1 cellular context compared by ENCODE assay signal in the genomic region with DNA sequence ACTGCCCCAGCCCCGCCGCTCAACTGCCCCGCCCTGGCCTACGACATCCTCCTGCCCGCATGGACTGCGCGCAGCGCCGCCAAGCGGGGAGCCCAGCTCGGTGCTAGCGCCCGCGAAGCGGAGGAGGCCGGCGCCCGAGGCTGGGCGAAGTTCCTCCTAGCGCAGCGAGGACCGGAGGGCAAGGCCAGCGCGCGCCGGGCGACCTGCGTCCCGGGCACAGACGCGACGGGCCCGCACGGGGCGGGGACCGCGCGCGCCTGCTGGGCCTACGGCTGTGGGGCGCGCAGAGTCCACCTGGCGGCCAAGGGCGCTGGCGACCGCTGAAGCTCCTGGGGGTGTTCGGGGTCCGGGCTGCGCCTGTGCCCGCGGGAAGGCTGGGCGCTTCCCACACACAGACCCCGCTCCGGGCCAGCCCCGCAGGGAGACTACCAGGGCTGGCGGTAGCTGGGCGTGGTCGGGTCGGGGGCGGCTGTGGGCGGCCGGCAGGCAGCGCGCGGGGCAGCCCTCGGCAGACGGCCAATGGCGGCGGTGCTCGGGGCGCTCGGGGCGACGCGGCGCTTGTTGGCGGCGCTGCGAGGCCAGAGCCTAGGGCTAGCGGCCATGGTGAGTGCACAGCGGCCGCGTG.
TF ChIP-seq lines count a peak whose summit lies in the region.

TSS of gene PCBD2 (plus strand) at position 511 of the 625 bp plus-strand sequence. CDS start at position 520, 9 bp downstream.

TF ChIP-seq in K562, 482 proteins besides CTCF, POLR2A, EP300 and RAD21 (continued from another document and continues in another):
- TF ChIP-seq, protein P1, sequence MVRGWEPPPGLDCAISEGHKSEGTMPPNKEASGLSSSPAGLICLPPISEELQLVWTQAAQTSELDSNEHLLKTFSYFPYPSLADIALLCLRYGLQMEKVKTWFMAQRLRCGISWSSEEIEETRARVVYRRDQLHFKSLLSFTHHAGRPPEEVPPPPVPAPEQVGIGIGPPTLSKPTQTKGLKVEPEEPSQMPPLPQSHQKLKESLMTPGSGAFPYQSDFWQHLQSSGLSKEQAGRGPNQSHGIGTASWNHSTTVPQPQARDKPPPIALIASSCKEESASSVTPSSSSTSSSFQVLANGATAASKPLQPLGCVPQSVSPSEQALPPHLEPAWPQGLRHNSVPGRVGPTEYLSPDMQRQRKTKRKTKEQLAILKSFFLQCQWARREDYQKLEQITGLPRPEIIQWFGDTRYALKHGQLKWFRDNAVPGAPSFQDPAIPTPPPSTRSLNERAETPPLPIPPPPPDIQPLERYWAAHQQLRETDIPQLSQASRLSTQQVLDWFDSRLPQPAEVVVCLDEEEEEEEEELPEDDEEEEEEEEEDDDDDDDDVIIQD (CRISPR knock-in tag; IDR thresholded peaks at IDR 0.05): 0 out of 2 replicates have a peak, but pooled peaks have one; percentile 16
- TF ChIP-seq USF1 (CRISPR knock-in tag; IDR thresholded peaks at IDR 0.05) (no peak), CHCHD3 (CRISPR knock-in tag; IDR thresholded peaks at IDR 0.05) (no peak), ZBTB49 (CRISPR knock-in tag; IDR thresholded peaks at IDR 0.05; ENCODE audit: borderline replicate concordance) (no peak), ATF4 (CRISPR knock-in tag; IDR thresholded peaks at IDR 0.05) (0 out of 2 replicates have a peak, but pooled peaks have one; percentile 17), ZNF507 (tag; conservative IDR thresholded peaks at IDR 0.05) (no peak), PURB (CRISPR knock-in tag; IDR thresholded peaks at IDR 0.05; ENCODE audit: low read depth) (no peak), ZNF431 (CRISPR knock-in tag; IDR thresholded peaks at IDR 0.05) (no peak), EZH2 (IDR thresholded peaks at IDR 0.05; ENCODE audit: borderline replicate concordance, low read depth, low read length) (no peak), IFI16 (CRISPR knock-in tag; IDR thresholded peaks at IDR 0.05) (no peak), PML (IDR thresholded peaks at IDR 0.05; ENCODE audit: low read length) (peak; percentile 21; the same call in 1 of the 2 replicates), ZNF121 (CRISPR knock-in tag; conservative IDR thresholded peaks at IDR 0.05) (no peak), RBM34 (IDR thresholded peaks at IDR 0.05; ENCODE audit: borderline replicate concordance, insufficient read depth, low read length) (no peak), CREB1 (IDR thresholded peaks at IDR 0.05) (peak; percentile 80), CREB1 (CRISPR knock-in tag; IDR thresholded peaks at IDR 0.05) (peak; percentile 65; the same call in 1 of the 2 replicates), TAF9B (IDR thresholded peaks at IDR 0.05; ENCODE audit: partially characterized antibody) (no peak), TAF15 (IDR thresholded peaks at IDR 0.05; ENCODE audit: low read depth, low read length) (no peak), SP1 (CRISPR knock-in tag; IDR thresholded peaks at IDR 0.05) (no peak), NEUROD1 (IDR thresholded peaks at IDR 0.05; ENCODE audit: borderline replicate concordance, low read depth, low read length, partially characterized antibody) (peak; percentile 65), ZNF766 (CRISPR knock-in tag; conservative IDR thresholded peaks at IDR 0.05) (0 out of 2 replicates have a peak, but pooled peaks have one; percentile 19), TGIF2 (CRISPR knock-in tag; IDR thresholded peaks at IDR 0.05) (no peak), BRD4 (IDR thresholded peaks at IDR 0.05) (no peak; the same call in 1 of the 2 replicates), ASH1L (IDR thresholded peaks at IDR 0.05; ENCODE audit: borderline replicate concordance, low read depth, partially characterized antibody) (no peak), SRSF7 (optimal IDR thresholded peaks at IDR 0.05; ENCODE audit: low read depth, low read length) (no peak), ZNF217 (CRISPR knock-in tag; IDR thresholded peaks at IDR 0.05) (no peak), KLF6 (CRISPR knock-in tag; IDR thresholded peaks at IDR 0.05; ENCODE audit: borderline replicate concordance) (peak; percentile 67; the same call in 1 of the 2 replicates), WHSC1 (IDR thresholded peaks at IDR 0.05; ENCODE audit: low read length) (no peak), ATF1 (CRISPR knock-in tag; IDR thresholded peaks at IDR 0.05) (no peak), ATF1 (tag; IDR thresholded peaks at IDR 0.05) (peak; percentile 86), ID3 (CRISPR knock-in tag; IDR thresholded peaks at IDR 0.05) (no peak), ID3 (tag; IDR thresholded peaks at IDR 0.05) (peak; percentile 87), KAT7 (CRISPR knock-in tag; IDR thresholded peaks at IDR 0.05; ENCODE audit: borderline replicate concordance) (peak; percentile 80; the same call in 1 of the 2 replicates), E2F5 (CRISPR knock-in tag; IDR thresholded peaks at IDR 0.05) (no peak), NONO (IDR thresholded peaks at IDR 0.05; ENCODE audit: low read depth in 2 of 2, low read length in 1 of 2) (peak; percentile 88 to 94), BCL6 (CRISPR knock-in tag; IDR thresholded peaks at IDR 0.05) (no peak), FOXK2 (conservative IDR thresholded peaks at IDR 0.05 in 1 of 2, IDR thresholded peaks at IDR 0.05 in 1 of 2; ENCODE audit: low read depth in 2 of 2) (no peak), NR2C1 (IDR thresholded peaks at IDR 0.05) (no peak), NR2C1 (tag; IDR thresholded peaks at IDR 0.05) (no peak), RFX5 (IDR thresholded peaks at IDR 0.05; ENCODE audit: low read depth, low read length) (no peak), CTBP1 (IDR thresholded peaks at IDR 0.05; ENCODE audit: borderline replicate concordance) (peak; percentile 98), POLR2G (IDR thresholded peaks at IDR 0.05; ENCODE audit: low read depth, low read length) (peak; percentile 96), POLR2H (tag; IDR thresholded peaks at IDR 0.05; ENCODE audit: low read depth) (no peak; the same call in none of the 2 replicates), HDAC2 (IDR thresholded peaks at IDR 0.05) (no peak), HEY1 (CRISPR knock-in tag; IDR thresholded peaks at IDR 0.05; ENCODE audit: borderline replicate concordance) (no peak)
- TF ChIP-seq, protein P2, sequence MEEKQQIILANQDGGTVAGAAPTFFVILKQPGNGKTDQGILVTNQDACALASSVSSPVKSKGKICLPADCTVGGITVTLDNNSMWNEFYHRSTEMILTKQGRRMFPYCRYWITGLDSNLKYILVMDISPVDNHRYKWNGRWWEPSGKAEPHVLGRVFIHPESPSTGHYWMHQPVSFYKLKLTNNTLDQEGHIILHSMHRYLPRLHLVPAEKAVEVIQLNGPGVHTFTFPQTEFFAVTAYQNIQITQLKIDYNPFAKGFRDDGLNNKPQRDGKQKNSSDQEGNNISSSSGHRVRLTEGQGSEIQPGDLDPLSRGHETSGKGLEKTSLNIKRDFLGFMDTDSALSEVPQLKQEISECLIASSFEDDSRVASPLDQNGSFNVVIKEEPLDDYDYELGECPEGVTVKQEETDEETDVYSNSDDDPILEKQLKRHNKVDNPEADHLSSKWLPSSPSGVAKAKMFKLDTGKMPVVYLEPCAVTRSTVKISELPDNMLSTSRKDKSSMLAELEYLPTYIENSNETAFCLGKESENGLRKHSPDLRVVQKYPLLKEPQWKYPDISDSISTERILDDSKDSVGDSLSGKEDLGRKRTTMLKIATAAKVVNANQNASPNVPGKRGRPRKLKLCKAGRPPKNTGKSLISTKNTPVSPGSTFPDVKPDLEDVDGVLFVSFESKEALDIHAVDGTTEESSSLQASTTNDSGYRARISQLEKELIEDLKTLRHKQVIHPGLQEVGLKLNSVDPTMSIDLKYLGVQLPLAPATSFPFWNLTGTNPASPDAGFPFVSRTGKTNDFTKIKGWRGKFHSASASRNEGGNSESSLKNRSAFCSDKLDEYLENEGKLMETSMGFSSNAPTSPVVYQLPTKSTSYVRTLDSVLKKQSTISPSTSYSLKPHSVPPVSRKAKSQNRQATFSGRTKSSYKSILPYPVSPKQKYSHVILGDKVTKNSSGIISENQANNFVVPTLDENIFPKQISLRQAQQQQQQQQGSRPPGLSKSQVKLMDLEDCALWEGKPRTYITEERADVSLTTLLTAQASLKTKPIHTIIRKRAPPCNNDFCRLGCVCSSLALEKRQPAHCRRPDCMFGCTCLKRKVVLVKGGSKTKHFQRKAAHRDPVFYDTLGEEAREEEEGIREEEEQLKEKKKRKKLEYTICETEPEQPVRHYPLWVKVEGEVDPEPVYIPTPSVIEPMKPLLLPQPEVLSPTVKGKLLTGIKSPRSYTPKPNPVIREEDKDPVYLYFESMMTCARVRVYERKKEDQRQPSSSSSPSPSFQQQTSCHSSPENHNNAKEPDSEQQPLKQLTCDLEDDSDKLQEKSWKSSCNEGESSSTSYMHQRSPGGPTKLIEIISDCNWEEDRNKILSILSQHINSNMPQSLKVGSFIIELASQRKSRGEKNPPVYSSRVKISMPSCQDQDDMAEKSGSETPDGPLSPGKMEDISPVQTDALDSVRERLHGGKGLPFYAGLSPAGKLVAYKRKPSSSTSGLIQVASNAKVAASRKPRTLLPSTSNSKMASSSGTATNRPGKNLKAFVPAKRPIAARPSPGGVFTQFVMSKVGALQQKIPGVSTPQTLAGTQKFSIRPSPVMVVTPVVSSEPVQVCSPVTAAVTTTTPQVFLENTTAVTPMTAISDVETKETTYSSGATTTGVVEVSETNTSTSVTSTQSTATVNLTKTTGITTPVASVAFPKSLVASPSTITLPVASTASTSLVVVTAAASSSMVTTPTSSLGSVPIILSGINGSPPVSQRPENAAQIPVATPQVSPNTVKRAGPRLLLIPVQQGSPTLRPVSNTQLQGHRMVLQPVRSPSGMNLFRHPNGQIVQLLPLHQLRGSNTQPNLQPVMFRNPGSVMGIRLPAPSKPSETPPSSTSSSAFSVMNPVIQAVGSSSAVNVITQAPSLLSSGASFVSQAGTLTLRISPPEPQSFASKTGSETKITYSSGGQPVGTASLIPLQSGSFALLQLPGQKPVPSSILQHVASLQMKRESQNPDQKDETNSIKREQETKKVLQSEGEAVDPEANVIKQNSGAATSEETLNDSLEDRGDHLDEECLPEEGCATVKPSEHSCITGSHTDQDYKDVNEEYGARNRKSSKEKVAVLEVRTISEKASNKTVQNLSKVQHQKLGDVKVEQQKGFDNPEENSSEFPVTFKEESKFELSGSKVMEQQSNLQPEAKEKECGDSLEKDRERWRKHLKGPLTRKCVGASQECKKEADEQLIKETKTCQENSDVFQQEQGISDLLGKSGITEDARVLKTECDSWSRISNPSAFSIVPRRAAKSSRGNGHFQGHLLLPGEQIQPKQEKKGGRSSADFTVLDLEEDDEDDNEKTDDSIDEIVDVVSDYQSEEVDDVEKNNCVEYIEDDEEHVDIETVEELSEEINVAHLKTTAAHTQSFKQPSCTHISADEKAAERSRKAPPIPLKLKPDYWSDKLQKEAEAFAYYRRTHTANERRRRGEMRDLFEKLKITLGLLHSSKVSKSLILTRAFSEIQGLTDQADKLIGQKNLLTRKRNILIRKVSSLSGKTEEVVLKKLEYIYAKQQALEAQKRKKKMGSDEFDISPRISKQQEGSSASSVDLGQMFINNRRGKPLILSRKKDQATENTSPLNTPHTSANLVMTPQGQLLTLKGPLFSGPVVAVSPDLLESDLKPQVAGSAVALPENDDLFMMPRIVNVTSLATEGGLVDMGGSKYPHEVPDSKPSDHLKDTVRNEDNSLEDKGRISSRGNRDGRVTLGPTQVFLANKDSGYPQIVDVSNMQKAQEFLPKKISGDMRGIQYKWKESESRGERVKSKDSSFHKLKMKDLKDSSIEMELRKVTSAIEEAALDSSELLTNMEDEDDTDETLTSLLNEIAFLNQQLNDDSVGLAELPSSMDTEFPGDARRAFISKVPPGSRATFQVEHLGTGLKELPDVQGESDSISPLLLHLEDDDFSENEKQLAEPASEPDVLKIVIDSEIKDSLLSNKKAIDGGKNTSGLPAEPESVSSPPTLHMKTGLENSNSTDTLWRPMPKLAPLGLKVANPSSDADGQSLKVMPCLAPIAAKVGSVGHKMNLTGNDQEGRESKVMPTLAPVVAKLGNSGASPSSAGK (IDR thresholded peaks at IDR 0.05): no peak
